Comparison of ENCODE assay signal across 8 cellular contexts in the genomic region with DNA sequence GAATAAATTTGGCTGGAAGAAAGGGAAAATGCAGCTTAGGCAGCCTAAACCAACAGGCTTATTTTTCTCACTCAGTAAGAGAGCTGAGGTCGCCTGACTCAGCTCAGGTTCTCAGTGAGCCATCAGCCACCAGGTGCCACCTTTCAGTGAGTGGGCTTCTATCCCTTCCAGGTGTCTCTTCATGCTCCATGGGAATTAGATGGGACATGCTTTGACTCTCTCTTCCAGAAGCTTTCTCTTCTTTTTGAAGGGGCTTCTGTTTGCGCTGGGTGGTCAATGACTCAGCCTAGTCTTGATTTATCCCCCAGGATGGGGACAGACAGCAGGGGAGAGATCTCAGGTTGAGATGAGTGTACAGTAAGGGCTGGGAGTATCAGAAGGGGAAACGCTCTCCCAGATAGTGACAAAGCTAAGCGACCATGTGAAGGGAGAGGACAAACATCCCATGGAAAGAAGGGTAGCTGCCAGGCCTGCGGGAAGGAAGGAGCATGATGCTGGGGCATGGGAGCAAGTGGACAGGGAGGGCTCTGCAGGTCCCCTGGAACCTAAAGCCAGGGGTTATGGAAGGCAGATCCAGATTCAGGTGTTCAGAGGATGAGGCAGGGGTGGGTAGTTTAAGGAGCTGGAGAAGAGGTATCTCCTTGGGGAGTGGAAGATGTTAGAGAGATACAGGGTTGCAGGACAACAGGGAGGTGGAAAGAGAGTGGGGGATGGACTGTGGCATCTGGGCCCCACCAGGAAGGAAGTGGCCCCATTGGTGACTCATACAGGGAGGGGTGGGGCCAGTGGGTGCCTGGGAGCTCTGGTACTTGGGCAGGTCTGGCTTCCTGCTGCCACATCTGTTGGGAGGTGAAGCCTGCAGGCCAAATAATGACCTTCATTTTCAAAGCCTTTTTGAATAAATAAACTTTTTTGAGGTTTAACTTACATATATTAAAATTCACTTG. TPM values are rescaled to one million over a fixed set of nuclear protein-coding genes. Genes with fewer than 3 reads are reported as not detected.
A peak's percentile ranks its signal among the peaks of the same experiment; 100 is the strongest.
DNase-seq lines count a peak whose midpoint lies in the region; ATAC-seq and TF ChIP-seq lines count a peak whose summit lies in the region.

No MANE protein-coding gene starts in this region.

- peak; percentile 74 for ATAC-seq in GM21786 (IDR thresholded peaks at IDR 0.05; ENCODE audit: unreplicated experiment)
- peak; percentile 59 to 66 for ATAC-seq in activated CD4-positive, CD25-positive, alpha-beta regulatory T cell treated with anti-CD3 and anti-CD28 coated beads, Interleukin-2, amount 50 U/mL, for 24 hours

- DNase-seq in GM03348 (ENCODE audit: low spot score) (peak; percentile 88), Karpas-422 (peak; percentile 82), coronary artery (ENCODE audit: low spot score) (peak; percentile 77), mesendoderm (peak; percentile 76), inferior parietal cortex (ENCODE audit: extremely low spot score) (no peak)
- DNase-seq in stimulated activated CD8-positive, alpha-beta memory T cell treated with anti-CD3 and anti-CD28 coated beads, Interleukin-7, amount 100 ng/mL, for 24 hours (ENCODE audit: low read depth), result peak; percentile 67

- no peak overlapping the region for H3K18ac ChIP-seq in mesendoderm (ENCODE audit: low read length)

- WGBS in mesendoderm (ENCODE audit: extremely low coverage, insufficient coverage, low lambda C conversion rate), result no CpG with 5 or more reads among the region's 5 CpGs

- no peaks in the 10 kb centered on the region for H3K9me3 ChIP-seq in Karpas-422 (ENCODE audit: low read length)

- no peak overlapping the region for H4K8ac ChIP-seq in mesendoderm (ENCODE audit: low read depth, low read length)

- H4K5ac ChIP-seq in mesendoderm (ENCODE audit: low read length), result no peak overlapping the region

- H3K4me2 ChIP-seq in Karpas-422 (ENCODE audit: low read depth, low read length, poor library complexity, severe bottlenecking) (peak overlapping the region; percentile 42), mesendoderm (ENCODE audit: low read length) (no peak overlapping the region)

- no peaks in the 10 kb centered on the region for H3K9me2 ChIP-seq in Karpas-422 (replicated peaks; ENCODE audit: insufficient read depth, low read length)

- H2AFZ ChIP-seq in Karpas-422 (ENCODE audit: low read length), result no peak overlapping the region

- no peak overlapping the region for H3K23ac ChIP-seq in mesendoderm (ENCODE audit: low read length)

- H3K27me3 ChIP-seq in Karpas-422 (ENCODE audit: low read length) (no peaks in the 10 kb centered on the region), mesendoderm (ENCODE audit: insufficient read depth, low read length, poor library complexity) (no peaks in the 10 kb centered on the region)

- no peaks in the 10 kb centered on the region for H4K20me1 ChIP-seq in Karpas-422 (ENCODE audit: insufficient read depth, low read depth, low read length)

- no peak overlapping the region for H2BK15ac ChIP-seq in mesendoderm (replicated peaks; ENCODE audit: low read depth)

- peaks cover 3% of the 10 kb centered on the region; the same call in 1 of the 2 replicates for H3K36me3 ChIP-seq in Karpas-422 (ENCODE audit: insufficient read depth, low read length)
- H3K36me3 ChIP-seq in mesendoderm (ENCODE audit: control insufficient read depth, insufficient read depth, low read length), result no peaks in the 10 kb centered on the region

- H3K27ac ChIP-seq in Karpas-422 (ENCODE audit: low read length) (peak overlapping the region; percentile 70), coronary artery (peak overlapping the region; percentile 57 to 87), mesendoderm (ENCODE audit: low read depth, low read length) (peak overlapping the region; percentile 28)

- peak overlapping the region; percentile 54 for H2AK5ac ChIP-seq in mesendoderm (ENCODE audit: low read length)

- no peak for TF ChIP-seq CTCF in coronary artery (IDR thresholded peaks at IDR 0.05)

- no peak overlapping the region for H2BK120ac ChIP-seq in mesendoderm (ENCODE audit: low read depth, low read length)

- H3K79me2 ChIP-seq in Karpas-422 (ENCODE audit: low read length) (peaks cover 31% of the 10 kb centered on the region), mesendoderm (ENCODE audit: control insufficient read depth, insufficient read depth, low read length) (no peaks in the 10 kb centered on the region)

- peaks cover 37% of the 10 kb centered on the region for H3K4me1 ChIP-seq in Karpas-422 (ENCODE audit: low read length)
- H3K4me1 ChIP-seq in mesendoderm (ENCODE audit: control insufficient read depth, low read depth, low read length), result peaks cover 4% of the 10 kb centered on the region

- peak overlapping the region; percentile 76 for H2BK5ac ChIP-seq in mesendoderm (ENCODE audit: low read length)

- H3K4me3 ChIP-seq in Karpas-422 (ENCODE audit: low read length) (no peak overlapping the region), coronary artery (peak overlapping the region; percentile 29), mesendoderm (ENCODE audit: low read length) (no peak overlapping the region)

- peaks cover 5% of the 10 kb centered on the region for H3K79me1 ChIP-seq in mesendoderm (ENCODE audit: low read length)

- no peak overlapping the region for H3K4ac ChIP-seq in mesendoderm (ENCODE audit: low read depth, low read length)

- peak overlapping the region; percentile 10 for H3K56ac ChIP-seq in mesendoderm (ENCODE audit: low read length)

- H3K9ac ChIP-seq in Karpas-422 (ENCODE audit: low read length) (peak overlapping the region; percentile 29; the same call in 1 of the 2 replicates), mesendoderm (ENCODE audit: low read length) (no peak overlapping the region)

RNA-seq across cellular contexts. Expression of gene OGDH, which starts 32.5 kb away (rescaled TPM):
- total RNA-seq in Karpas-422 (2014; rRNA removed; shearing (Covaris generic); ENCODE audit: low replicate concordance), result 24.9 and 34.9 TPM in 2 replicates
- 40.8 TPM for polyA plus RNA-seq in mesendoderm (2013, experiment 1 of 2)
- polyA plus RNA-seq in mesendoderm (2013, experiment 2 of 2), result 40.9 TPM

RNA-seq across cellular contexts. Expression of gene TMED4, which starts 56.9 kb away (rescaled TPM):
- total RNA-seq in Karpas-422 (2014; rRNA removed; shearing (Covaris generic); ENCODE audit: low replicate concordance), result 62.0 and 66.2 TPM in 2 replicates
- polyA plus RNA-seq in mesendoderm (2013, experiment 1 of 2), result 24.1 TPM
- 24.4 TPM for polyA plus RNA-seq in mesendoderm (2013, experiment 2 of 2)
